ENCODE assay signal across 18 cellular contexts in the genomic region with DNA sequence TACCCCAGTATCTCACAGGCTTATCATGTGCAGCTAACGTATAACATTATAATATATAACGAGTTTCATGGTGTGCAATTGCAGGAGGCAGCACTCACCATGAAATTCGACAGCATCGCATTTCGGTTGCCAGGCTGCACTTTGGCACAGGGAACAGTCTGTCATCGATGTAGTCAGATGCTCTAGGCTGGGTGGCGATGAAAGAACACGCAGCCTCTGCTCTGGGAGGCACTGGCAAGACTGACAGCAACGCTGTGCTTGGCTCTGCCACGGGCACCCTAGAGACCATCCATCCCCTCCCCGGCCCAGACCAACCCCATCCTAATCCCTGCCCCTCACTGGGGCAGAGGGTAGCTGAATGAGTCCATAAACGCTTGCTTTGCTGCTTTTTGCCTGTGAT.
"Had no signal": no experiment of that assay in that cellular context is flagged by ENCODE, and none has a peak within 500 bp of the region (broad histone marks: within the 10 kb centered on the region; RNA-seq: fewer than 3 reads in every experiment).

No MANE protein-coding gene starts in this region.

- ATAC-seq: foreskin keratinocyte; gastroesophageal sphincter; heart left ventricle; left cardiac atrium; left lung; mucosa of descending colon; natural killer cell treated with Interleukin-12 subunit alpha and Interleukin-12 subunit beta and Interleukin-15 and Interleukin-18, amount 100 ng/mL, for 72 hours; stimulated activated effector memory CD8-positive, alpha-beta T cell treated with anti-CD3 and anti-CD28 coated beads, Interleukin-12 subunit alpha, Interleukin-12 subunit beta, amount 100 ng/mL, for 72 hours had no signal

- DNase-seq: cortex of kidney; foreskin keratinocyte; heart left ventricle; left cardiac atrium; left lung; mesenchymal stem cell; mucosa of descending colon; naive B cell; sigmoid colon; stimulated activated CD4-positive, alpha-beta T cell treated with anti-CD3 and anti-CD28 coated beads, Interleukin-2, amount 100 ng/mL, for 24 hours; stimulated activated CD4-positive, alpha-beta T cell treated with anti-CD3 and anti-CD28 coated beads, Interleukin-4, amount 100 ng/mL, for 24 hours; stimulated activated naive CD4-positive, alpha-beta T cell treated with Interleukin-2 at 50 U/mL for 16 hours; stomach; testis; tibial artery had no signal
